ENCODE assay signal across 8 cellular contexts in the genomic region with DNA sequence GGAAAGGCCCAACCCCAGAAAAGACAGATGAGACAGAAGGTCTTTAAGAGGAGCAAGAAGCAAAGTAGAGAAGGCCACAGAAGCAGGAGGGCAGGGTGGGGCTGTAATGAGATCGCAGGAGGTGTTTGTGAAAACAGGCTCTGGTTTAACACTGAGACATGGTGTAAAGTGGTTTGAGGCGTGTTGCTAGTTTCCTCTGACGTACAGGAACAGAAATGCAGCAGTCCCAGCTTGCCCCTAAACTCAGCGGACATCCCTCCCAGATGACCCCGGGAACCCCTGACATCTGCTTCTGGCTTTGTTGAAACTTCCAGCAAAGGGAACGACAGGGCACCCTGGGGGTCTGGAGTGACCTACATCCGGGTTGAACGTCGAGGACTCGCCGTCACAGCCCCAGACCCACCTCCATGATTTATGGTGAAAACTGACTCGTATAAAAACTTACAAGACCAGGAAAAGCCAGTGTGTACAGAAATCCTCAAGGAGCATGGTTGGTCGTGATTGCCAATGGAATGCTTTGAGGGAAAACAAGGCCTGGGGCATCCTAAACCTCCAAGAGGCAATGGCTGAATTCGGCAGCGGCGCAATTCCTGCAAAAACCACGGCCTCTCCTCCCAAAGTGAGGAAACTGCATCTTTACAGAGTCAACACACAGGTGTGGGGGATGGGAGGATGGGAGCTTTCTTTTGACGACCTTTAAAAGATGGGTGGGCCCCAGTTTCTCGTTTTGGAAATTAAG. TPM values are rescaled to one million over a fixed set of nuclear protein-coding genes. Genes with fewer than 3 reads are reported as not detected.
DNase-seq lines count a peak whose midpoint lies in the region; ATAC-seq, FAIRE-seq and TF ChIP-seq lines count a peak whose summit lies in the region.

No MANE protein-coding gene starts in this region.

- FAIRE-seq in GM12892 (lab: Jason Lieb, UNC) = no peak

- H3K4me3 ChIP-seq in muscle layer of duodenum (ENCODE audit: low read depth in 1 of 2, low read length in 2 of 2) (no peak overlapping the region), tibial artery (no peak overlapping the region)

- H3K27ac ChIP-seq in muscle layer of duodenum (ENCODE audit: low read length) (peak overlapping the region; percentile 42), tibial artery (peak overlapping the region; percentile 4 to 8)

- H3K27me3 ChIP-seq in muscle layer of duodenum (ENCODE audit: low read depth, low read length) (no peaks in the 10 kb centered on the region), tibial artery (no peaks in the 10 kb centered on the region)

- H3K4me1 ChIP-seq in muscle layer of duodenum (ENCODE audit: control insufficient read depth in 1 of 2, insufficient read depth in 2 of 2, low read length in 2 of 2) (peaks cover 0 to 9% of the 10 kb centered on the region in 2 donors), tibial artery (peaks cover 0 to 30% (median 18%) of the 10 kb centered on the region in 4 donors)

- no peak for ATAC-seq in HG02759 (IDR thresholded peaks at IDR 0.05; ENCODE audit: unreplicated experiment)

- intact Hi-C loops in tibial artery (cut with DNase I; ENCODE audit: low total_unique reads) = no loop called here

- H3K9me3 ChIP-seq in muscle layer of duodenum (ENCODE audit: control insufficient read depth in 1 of 2, low read length in 2 of 2) (peaks cover 0 to 10% of the 10 kb centered on the region in 2 donors), tibial artery (no peaks in the 10 kb centered on the region)

- TF ChIP-seq CTCF in tibial artery (IDR thresholded peaks at IDR 0.05) = no peak

- no peak for TF ChIP-seq POLR2A in GM12892 (IDR thresholded peaks at IDR 0.05; ENCODE audit: low read depth, low read length)

- DNase-seq in activated gamma-delta T cell treated with Interleukin-2 at 50 U/mL for 16 hours (peak; percentile 71), activated gamma-delta T cell (lab: John Stamatoyannopoulos, UW) (no peak), tibial artery (no peak), GM12892 (ENCODE audit: insufficient read length) (no peak), NCI-H774 (lab: John Stamatoyannopoulos, UW) (no peak)
- peak; percentile 89 for DNase-seq in central memory CD4-positive, alpha-beta T cell

- H3K36me3 ChIP-seq in muscle layer of duodenum (ENCODE audit: control insufficient read depth in 1 of 2, insufficient read depth in 2 of 2, low read length in 2 of 2) = peaks cover 10% of the 10 kb centered on the region in 2 donors
- peaks cover 8 to 14% (median 8%) of the 10 kb centered on the region in 3 donors for H3K36me3 ChIP-seq in tibial artery

RNA-seq across cellular contexts. Expression of a gene that starts 25.8 kb away (rescaled TPM):
- polyA plus RNA-seq in GM12892 (2012; ENCODE audit: missing spikeins) = 138 TPM

Comparison
In these comparisons a context has a peak if more than half of its experiments do, and no peak if none do; other contexts are left out.
1. DNase-seq: peak in activated gamma-delta T cell treated with Interleukin-2 at 50 U/mL for 16 hours (single experiment) and central memory CD4-positive, alpha-beta T cell (single experiment); none in activated gamma-delta T cell (single experiment), tibial artery (0 of 2), GM12892 (single experiment) and NCI-H774 (single experiment).